Comparison of ENCODE assay signal across 1 cellular context in the genomic region with DNA sequence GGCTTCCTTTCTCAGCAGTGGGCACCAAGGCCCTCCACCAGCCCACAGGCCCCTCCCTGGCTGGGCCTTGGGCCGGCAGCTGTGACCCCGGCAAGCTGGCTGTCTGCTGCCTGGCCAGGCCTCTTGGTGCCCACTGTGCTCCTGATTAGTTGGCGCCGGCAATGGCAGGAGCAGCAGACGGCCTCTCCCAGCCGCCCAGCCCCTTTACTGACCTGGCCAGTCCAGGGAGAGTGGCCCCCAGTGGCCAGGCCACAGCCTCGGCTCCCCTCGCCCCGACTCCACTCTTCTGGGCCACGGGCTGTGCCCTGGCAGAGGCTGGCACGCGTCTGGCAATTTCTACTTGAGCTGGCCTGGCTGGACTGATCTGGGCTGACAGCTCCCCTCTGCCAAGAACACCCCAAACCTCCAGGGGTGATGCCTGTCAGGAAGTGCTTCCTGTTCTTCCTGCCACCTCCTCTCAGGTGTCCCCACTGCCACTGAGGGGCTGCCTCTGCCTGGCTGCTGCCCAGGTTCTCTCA.
TF ChIP-seq lines count a peak whose summit lies in the region.

No MANE protein-coding gene starts in this region.

TF ChIP-seq in H1, 55 proteins besides CTCF, POLR2A, EP300 and RAD21:
- TF ChIP-seq SAP30 (IDR thresholded peaks at IDR 0.05; ENCODE audit: insufficient read depth, insufficient replicate concordance, low read length) (no peak), SP1 (IDR thresholded peaks at IDR 0.05; ENCODE audit: low read depth, low read length) (no peak), PHF8 (conservative IDR thresholded peaks at IDR 0.05; ENCODE audit: low read depth, low read length) (no peak), CTBP2 (IDR thresholded peaks at IDR 0.05; ENCODE audit: borderline replicate concordance, insufficient read depth, insufficient read length, low read length) (no peak), SIRT6 (IDR thresholded peaks at IDR 0.05; ENCODE audit: low read length) (no peak), GABPA (IDR thresholded peaks at IDR 0.05; ENCODE audit: borderline replicate concordance, insufficient read depth, low read length) (no peak), SIN3A (conservative IDR thresholded peaks at IDR 0.05 in 1 of 2, IDR thresholded peaks at IDR 0.05 in 1 of 2; ENCODE audit: low read depth in 1 of 2, low read length in 2 of 2) (no peak), TAF1 (IDR thresholded peaks at IDR 0.05; ENCODE audit: low read depth, low read length) (no peak), ASH2L (IDR thresholded peaks at IDR 0.05; ENCODE audit: low read length) (no peak), HDAC2 (IDR thresholded peaks at IDR 0.05; ENCODE audit: borderline replicate concordance in 1 of 2, low read depth in 2 of 2, low read length in 2 of 2) (no peak), RXRA (IDR thresholded peaks at IDR 0.05; ENCODE audit: insufficient read depth, low read depth, low read length) (no peak), KDM4A (IDR thresholded peaks at IDR 0.05; ENCODE audit: low read depth, low read length, severe bottlenecking) (no peak), MAFK (IDR thresholded peaks at IDR 0.05; ENCODE audit: low read depth, low read length) (no peak), ZNF274 (IDR thresholded peaks at IDR 0.05; ENCODE audit: borderline replicate concordance, extremely low read depth, low read length) (no peak), TBP (IDR thresholded peaks at IDR 0.05; ENCODE audit: low read depth, low read length) (no peak), TAF7 (optimal IDR thresholded peaks at IDR 0.05; ENCODE audit: borderline replicate concordance, low read depth, low read length) (no peak), NANOG (IDR thresholded peaks at IDR 0.05; ENCODE audit: insufficient read depth, low read depth, low read length, poor library complexity, severe bottlenecking) (no peak), CREB1 (IDR thresholded peaks at IDR 0.05) (no peak)
